Comparison of ENCODE assay signal across 1 cellular context in the genomic region with DNA sequence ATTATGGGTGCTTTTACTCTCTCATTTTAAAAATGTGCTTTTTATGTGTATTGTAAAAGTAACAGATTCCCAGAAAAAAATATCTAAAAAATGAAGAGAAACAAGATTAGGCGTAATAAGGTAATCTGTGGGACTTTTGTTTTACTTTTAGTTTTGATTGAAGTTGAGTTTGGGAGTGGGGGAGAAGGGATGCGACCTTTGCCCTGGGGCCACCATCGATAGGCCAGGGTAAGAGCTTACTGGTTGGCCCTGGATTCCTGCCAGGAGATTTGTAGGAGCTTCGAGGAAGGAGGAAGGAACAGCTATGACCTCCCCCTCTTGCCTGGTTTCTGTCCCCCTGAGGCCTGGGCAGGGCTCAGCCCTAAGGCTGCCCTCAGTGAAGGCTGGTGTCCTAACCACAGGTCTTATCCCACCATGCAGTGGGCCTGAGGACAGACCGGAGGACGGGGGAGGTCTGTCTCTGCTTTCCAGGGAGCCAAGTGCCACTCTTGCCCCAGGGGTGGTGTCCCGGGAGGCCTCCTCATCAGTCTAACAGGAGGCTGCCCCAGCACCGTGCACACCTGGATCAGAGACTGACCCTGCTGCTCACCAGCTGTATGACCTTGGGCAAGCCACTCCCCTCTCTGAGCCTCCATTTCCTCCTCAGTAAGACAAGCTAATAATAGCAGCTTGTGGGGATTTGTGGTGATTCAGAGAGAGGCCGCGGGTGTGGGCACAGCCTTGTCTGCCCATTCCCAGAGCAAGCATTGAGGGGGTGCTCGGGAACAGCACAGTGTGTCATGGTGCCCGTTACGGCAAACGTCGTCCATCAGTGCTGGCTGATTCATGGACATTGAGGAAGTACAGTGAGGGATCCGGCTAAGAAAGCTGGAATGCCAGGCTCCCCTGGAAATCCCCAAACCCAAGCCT.
TF ChIP-seq lines count a peak whose summit lies in the region.

No MANE protein-coding gene starts in this region.

TF ChIP-seq in HepG2, 621 proteins besides CTCF, POLR2A, EP300 and RAD21 (continued from another document and continues in another):
- TF ChIP-seq, protein P1, sequence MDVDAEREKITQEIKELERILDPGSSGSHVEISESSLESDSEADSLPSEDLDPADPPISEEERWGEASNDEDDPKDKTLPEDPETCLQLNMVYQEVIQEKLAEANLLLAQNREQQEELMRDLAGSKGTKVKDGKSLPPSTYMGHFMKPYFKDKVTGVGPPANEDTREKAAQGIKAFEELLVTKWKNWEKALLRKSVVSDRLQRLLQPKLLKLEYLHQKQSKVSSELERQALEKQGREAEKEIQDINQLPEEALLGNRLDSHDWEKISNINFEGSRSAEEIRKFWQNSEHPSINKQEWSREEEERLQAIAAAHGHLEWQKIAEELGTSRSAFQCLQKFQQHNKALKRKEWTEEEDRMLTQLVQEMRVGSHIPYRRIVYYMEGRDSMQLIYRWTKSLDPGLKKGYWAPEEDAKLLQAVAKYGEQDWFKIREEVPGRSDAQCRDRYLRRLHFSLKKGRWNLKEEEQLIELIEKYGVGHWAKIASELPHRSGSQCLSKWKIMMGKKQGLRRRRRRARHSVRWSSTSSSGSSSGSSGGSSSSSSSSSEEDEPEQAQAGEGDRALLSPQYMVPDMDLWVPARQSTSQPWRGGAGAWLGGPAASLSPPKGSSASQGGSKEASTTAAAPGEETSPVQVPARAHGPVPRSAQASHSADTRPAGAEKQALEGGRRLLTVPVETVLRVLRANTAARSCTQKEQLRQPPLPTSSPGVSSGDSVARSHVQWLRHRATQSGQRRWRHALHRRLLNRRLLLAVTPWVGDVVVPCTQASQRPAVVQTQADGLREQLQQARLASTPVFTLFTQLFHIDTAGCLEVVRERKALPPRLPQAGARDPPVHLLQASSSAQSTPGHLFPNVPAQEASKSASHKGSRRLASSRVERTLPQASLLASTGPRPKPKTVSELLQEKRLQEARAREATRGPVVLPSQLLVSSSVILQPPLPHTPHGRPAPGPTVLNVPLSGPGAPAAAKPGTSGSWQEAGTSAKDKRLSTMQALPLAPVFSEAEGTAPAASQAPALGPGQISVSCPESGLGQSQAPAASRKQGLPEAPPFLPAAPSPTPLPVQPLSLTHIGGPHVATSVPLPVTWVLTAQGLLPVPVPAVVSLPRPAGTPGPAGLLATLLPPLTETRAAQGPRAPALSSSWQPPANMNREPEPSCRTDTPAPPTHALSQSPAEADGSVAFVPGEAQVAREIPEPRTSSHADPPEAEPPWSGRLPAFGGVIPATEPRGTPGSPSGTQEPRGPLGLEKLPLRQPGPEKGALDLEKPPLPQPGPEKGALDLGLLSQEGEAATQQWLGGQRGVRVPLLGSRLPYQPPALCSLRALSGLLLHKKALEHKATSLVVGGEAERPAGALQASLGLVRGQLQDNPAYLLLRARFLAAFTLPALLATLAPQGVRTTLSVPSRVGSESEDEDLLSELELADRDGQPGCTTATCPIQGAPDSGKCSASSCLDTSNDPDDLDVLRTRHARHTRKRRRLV (CRISPR knock-in tag; IDR thresholded peaks at IDR 0.05) = peak; percentile 87; the same call in 1 of the 2 replicates
- no peak for TF ChIP-seq ETS1 (CRISPR knock-in tag; IDR thresholded peaks at IDR 0.05)
- no peak; the same call in 1 of the 2 replicates for TF ChIP-seq ZNF609 (CRISPR knock-in tag; IDR thresholded peaks at IDR 0.05; ENCODE audit: borderline replicate concordance)
- TF ChIP-seq ZBTB7A (CRISPR knock-in tag; IDR thresholded peaks at IDR 0.05) = peak; percentile 68
- TF ChIP-seq GZF1 (CRISPR knock-in tag; IDR thresholded peaks at IDR 0.05) = 0 out of 2 replicates have a peak, but pooled peaks have one; percentile 53
- TF ChIP-seq ZSCAN9 (CRISPR knock-in tag; IDR thresholded peaks at IDR 0.05; ENCODE audit: borderline replicate concordance) = peak; percentile 13; the same call in 1 of the 2 replicates
- TF ChIP-seq THAP8 (CRISPR knock-in tag; IDR thresholded peaks at IDR 0.05; ENCODE audit: borderline replicate concordance) = peak; percentile 31; the same call in 1 of the 2 replicates
- no peak for TF ChIP-seq ZNF468 (CRISPR knock-in tag; IDR thresholded peaks at IDR 0.05)
- no peak; the same call in 1 of the 2 replicates for TF ChIP-seq ZNF143 (CRISPR knock-in tag; IDR thresholded peaks at IDR 0.05)
- TF ChIP-seq ZNF326 (CRISPR knock-in tag; IDR thresholded peaks at IDR 0.05; ENCODE audit: borderline replicate concordance) = peak; percentile 23; the same call in 1 of the 2 replicates
- 0 out of 2 replicates have a peak, but pooled peaks have one; percentile 68 for TF ChIP-seq ZNF616 (CRISPR knock-in tag; IDR thresholded peaks at IDR 0.05; ENCODE audit: low read depth)
- TF ChIP-seq TBL1XR1 (IDR thresholded peaks at IDR 0.05; ENCODE audit: borderline replicate concordance, low read length, partially characterized antibody) = no peak
- 0 out of 2 replicates have a peak, but pooled peaks have one; percentile 10 for TF ChIP-seq BATF2 (CRISPR knock-in tag; IDR thresholded peaks at IDR 0.05)
- peak; percentile 90 for TF ChIP-seq ZNF615 (CRISPR knock-in tag; IDR thresholded peaks at IDR 0.05; ENCODE audit: borderline replicate concordance)
- TF ChIP-seq RFXAP (CRISPR knock-in tag; IDR thresholded peaks at IDR 0.05; ENCODE audit: borderline replicate concordance) = peak; percentile 72
- no peak for TF ChIP-seq NONO (IDR thresholded peaks at IDR 0.05)
- peak; percentile 91 for TF ChIP-seq NONO (CRISPR knock-in tag; conservative IDR thresholded peaks at IDR 0.05)
- peak; percentile 7 for TF ChIP-seq ARID5B (CRISPR knock-in tag; IDR thresholded peaks at IDR 0.05)
- TF ChIP-seq TFE3 (CRISPR knock-in tag; IDR thresholded peaks at IDR 0.05) = 0 out of 2 replicates have a peak, but pooled peaks have one; percentile 1
- no peak for TF ChIP-seq ZNF703 (CRISPR knock-in tag; IDR thresholded peaks at IDR 0.05; ENCODE audit: borderline replicate concordance)
- TF ChIP-seq CBX5 (CRISPR knock-in tag; IDR thresholded peaks at IDR 0.05; ENCODE audit: borderline replicate concordance) = peak; percentile 15; the same call in 1 of the 2 replicates
- peak; percentile 30; the same call in 1 of the 2 replicates for TF ChIP-seq ZFYVE20 (CRISPR knock-in tag; IDR thresholded peaks at IDR 0.05; ENCODE audit: borderline replicate concordance, low read depth)
- peak; percentile 0; the same call in 1 of the 2 replicates for TF ChIP-seq ZNF878 (CRISPR knock-in tag; IDR thresholded peaks at IDR 0.05)
- TF ChIP-seq PRDM4 (CRISPR knock-in tag; IDR thresholded peaks at IDR 0.05; ENCODE audit: borderline replicate concordance) = 0 out of 2 replicates have a peak, but pooled peaks have one; percentile 8
- peak; percentile 27; the same call in 1 of the 2 replicates for TF ChIP-seq RARA (CRISPR knock-in tag; IDR thresholded peaks at IDR 0.05)
- TF ChIP-seq MYNN (CRISPR knock-in tag; IDR thresholded peaks at IDR 0.05; ENCODE audit: low read depth) = peak; percentile 41
